In genomic region chr22:37618072-37618656, GRCh38 we compare ENCODE assay signal across 17 cellular contexts. TPM values are rescaled to one million over a fixed set of nuclear protein-coding genes. Genes with fewer than 3 reads are reported as not detected.
"Had no signal": no experiment of that assay in that cellular context is flagged by ENCODE, and none has a peak within 500 bp of the region (broad histone marks: within the 10 kb centered on the region; RNA-seq: fewer than 3 reads in every experiment).

No MANE protein-coding gene starts in this region.

- H3K36me3 Mint-ChIP-seq: natural killer cell had no signal

- ATAC-seq: activated T-cell treated with anti-CD3 and anti-CD28 coated beads, Interleukin-2, amount 50 U/mL, for 72 hours; natural killer cell had no signal

- H3K4me2 ChIP-seq: hepatocyte had no signal

- H3K79me2 ChIP-seq: hepatocyte had no signal

- H3K27ac ChIP-seq: brain microvascular endothelial cell, epithelial cell of prostate, hepatocyte, stomach, vagina had no signal

- H3K27me3 ChIP-seq: brain microvascular endothelial cell, dorsolateral prefrontal cortex, hepatocyte, stomach, vagina had no signal

- DNase-seq: activated CD8-positive, alpha-beta memory T cell treated with anti-CD3 and anti-CD28 coated beads for 24 hours; activated CD8-positive, alpha-beta memory T cell treated with anti-CD3 and anti-CD28 coated beads, Interleukin-2, amount 50 U/mL, for 48 hours; activated effector memory CD4-positive, alpha-beta T cell treated with anti-CD3 and anti-CD28 coated beads, Interleukin-2, amount 50 U/mL, for 16 hours; activated naive CD4-positive, alpha-beta T cell treated with anti-CD3 and anti-CD28 coated beads, Interleukin-2, amount 50 U/mL, for 16 hours; activated T-cell treated with anti-CD3 and anti-CD28 coated beads, Interleukin-2, amount 50 U/mL, for 72 hours; aorta; brain microvascular endothelial cell; central memory CD4-positive, alpha-beta T cell; foreskin fibroblast; natural killer cell; stomach; trophoblast cell had no signal

- H3K9me3 Mint-ChIP-seq: activated T-cell treated with anti-CD3 and anti-CD28 coated beads, Interleukin-2, amount 50 U/mL, for 72 hours; natural killer cell had no signal

- H3K27ac Mint-ChIP-seq: activated T-cell treated with anti-CD3 and anti-CD28 coated beads, Interleukin-2, amount 50 U/mL, for 72 hours; natural killer cell had no signal

- H2AFZ ChIP-seq: hepatocyte had no signal

- H3K9me3 ChIP-seq: stomach, vagina had no signal

- H3K4me3 ChIP-seq: dorsolateral prefrontal cortex, hepatocyte, stomach, vagina had no signal

- H3K4me3 Mint-ChIP-seq: activated T-cell treated with anti-CD3 and anti-CD28 coated beads, Interleukin-2, amount 50 U/mL, for 72 hours; natural killer cell had no signal

RNA-seq across cellular contexts. Expression of gene LGALS2, which starts 38.3 kb away (rescaled TPM):
- total RNA-seq: activated T-cell treated with anti-CD3 and anti-CD28 coated beads, Interleukin-2, amount 50 U/mL, for 72 hours; temporal lobe; vagina had no signal
